1 cellular context compared by ENCODE assay signal in genomic region chr16:53051255-53051654, GRCh38. TPM values are rescaled to one million over a fixed set of nuclear protein-coding genes. Genes with fewer than 3 reads are reported as not detected.
"Had no signal": no experiment of that assay in that cellular context is flagged by ENCODE, and none has a peak within 500 bp of the region (broad histone marks: within the 10 kb centered on the region; RNA-seq: fewer than 3 reads in every experiment).

No MANE protein-coding gene starts in this region.

RNA-seq across cellular contexts. Expression of gene CHD9NB, which starts 1.4 kb away (rescaled TPM):
- total RNA-seq: activated B cell treated with CpG ODN at 0.5 μM for 24 hours had no signal
